In the genomic region with DNA sequence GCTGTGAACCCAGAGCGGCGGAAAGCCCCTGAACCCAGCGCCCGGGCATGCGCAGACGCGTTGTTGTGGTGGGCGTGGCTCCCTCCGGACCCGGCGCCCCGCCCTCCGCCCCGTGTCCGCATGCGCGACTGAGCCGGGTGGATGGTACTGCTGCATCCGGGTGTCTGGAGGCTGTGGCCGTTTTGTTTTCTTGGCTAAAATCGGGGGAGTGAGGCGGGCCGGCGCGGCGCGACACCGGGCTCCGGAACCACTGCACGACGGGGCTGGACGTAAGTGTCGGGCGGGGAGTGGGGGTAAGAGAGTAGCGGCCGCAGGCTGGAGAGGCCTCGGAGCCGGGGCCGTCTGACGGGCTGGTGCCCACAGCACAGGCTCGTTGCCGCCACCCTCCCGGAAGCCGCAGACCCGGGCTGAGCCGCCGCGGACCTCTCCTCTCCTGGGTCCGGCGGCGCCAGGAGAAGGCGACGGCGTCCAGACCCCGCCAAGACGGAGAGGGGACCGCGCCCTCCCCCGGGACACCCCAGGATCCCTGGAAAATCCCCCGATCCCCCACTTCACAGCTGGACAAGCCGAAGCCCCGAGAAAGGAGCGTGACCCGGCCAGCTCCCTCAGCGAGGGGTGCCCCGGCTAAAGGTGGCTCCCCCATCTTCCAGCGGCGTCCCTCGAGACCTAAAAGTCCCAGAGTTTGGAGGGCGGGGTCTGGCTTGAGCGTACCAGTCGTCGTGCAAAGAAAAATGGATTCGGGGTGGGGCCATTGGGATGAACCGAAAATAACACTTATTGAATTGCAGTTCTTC, we compare ENCODE assay signal across 8 cellular contexts. TPM values are rescaled to one million over a fixed set of nuclear protein-coding genes. Genes with fewer than 3 reads are reported as not detected.
DNase-seq lines count a peak whose midpoint lies in the region; ATAC-seq and TF ChIP-seq lines count a peak whose summit lies in the region.

A gene (plus strand): TSS at position 147 of the 794 bp plus-strand sequence. CDS start 2,153 bp downstream, outside the sequence.

- no peaks in the 10 kb centered on the region for H3K27me3 Mint-ChIP-seq in activated T-helper 2 cell treated with anti-CD3 and anti-CD28 coated beads, Interferon-gamma antibody, Interleukin-2, Interleukin-4, amounts not matched to agents 10 μg/mL and 5 μg/mL and 100 μg/mL, durations not matched to agents 14 hours and 24 hours and 36 hours (ENCODE audit: low read depth)
- no peaks in the 10 kb centered on the region for H3K27me3 Mint-ChIP-seq in naive thymus-derived CD8-positive, alpha-beta T cell

- H3K79me2 ChIP-seq in Karpas-422 (ENCODE audit: low read length): peaks cover 57% of the 10 kb centered on the region
- peaks cover 41% of the 10 kb centered on the region for H3K79me2 ChIP-seq in fibroblast of lung (ENCODE audit: control insufficient read depth, insufficient read depth, low read length)

- H3K27ac ChIP-seq in Karpas-422 (ENCODE audit: low read length): peak within 1 kb of the TSS; percentile 87
- peak within 1 kb of the TSS; percentile 99 for H3K27ac ChIP-seq in RWPE1
- H3K27ac ChIP-seq in fibroblast of lung (ENCODE audit: insufficient read depth, low read length): peak within 1 kb of the TSS; percentile 94

- H3K9ac ChIP-seq in Karpas-422 (ENCODE audit: low read length) (peak within 1 kb of the TSS; percentile 99), fibroblast of lung (ENCODE audit: insufficient read depth, low read length) (peak within 1 kb of the TSS; percentile 97)

- H2AFZ ChIP-seq in Karpas-422 (ENCODE audit: low read length): peak within 1 kb of the TSS; percentile 89
- peak within 1 kb of the TSS; percentile 76 for H2AFZ ChIP-seq in fibroblast of lung (ENCODE audit: low read length)

- no peaks in the 10 kb centered on the region for H4K20me1 ChIP-seq in Karpas-422 (ENCODE audit: insufficient read depth, low read depth, low read length)
- no peaks in the 10 kb centered on the region for H4K20me1 ChIP-seq in fibroblast of lung (ENCODE audit: control insufficient read depth, extremely low read depth, insufficient read depth, low read length)

- intact Hi-C loops in activated T-helper 2 cell treated with anti-CD3 and anti-CD28 coated beads, Interferon-gamma antibody, Interleukin-2, Interleukin-4, amounts not matched to agents 10 μg/mL and 5 μg/mL and 100 μg/mL, durations not matched to agents 14 hours and 24 hours and 36 hours (cut with micrococcal nuclease): loop anchor here (2.0 kb wide), 3 partner anchors 70 to 100 kb away; a partner anchor contains a TSS

- peaks cover 20% of the 10 kb centered on the region; the same call in 1 of the 2 replicates for H3K36me3 ChIP-seq in Karpas-422 (ENCODE audit: insufficient read depth, low read length)
- no peaks in the 10 kb centered on the region for H3K36me3 ChIP-seq in fibroblast of lung (ENCODE audit: control insufficient read depth, insufficient read depth, low read length)

- no peaks in the 10 kb centered on the region for H3K9me3 Mint-ChIP-seq in activated T-helper 2 cell treated with anti-CD3 and anti-CD28 coated beads, Interferon-gamma antibody, Interleukin-2, Interleukin-4, amounts not matched to agents 10 μg/mL and 5 μg/mL and 100 μg/mL, durations not matched to agents 14 hours and 24 hours and 36 hours
- H3K9me3 Mint-ChIP-seq in naive thymus-derived CD8-positive, alpha-beta T cell: no peaks in the 10 kb centered on the region

- peak within 1 kb of the TSS; percentile 97 for H3K27ac Mint-ChIP-seq in activated T-helper 2 cell treated with anti-CD3 and anti-CD28 coated beads, Interferon-gamma antibody, Interleukin-2, Interleukin-4, amounts not matched to agents 10 μg/mL and 5 μg/mL and 100 μg/mL, durations not matched to agents 14 hours and 24 hours and 36 hours
- H3K27ac Mint-ChIP-seq in naive thymus-derived CD8-positive, alpha-beta T cell: peak within 1 kb of the TSS; percentile 80 to 97 (median 96)

- H3K4me1 ChIP-seq in Karpas-422 (ENCODE audit: low read length) (peaks cover 18% of the 10 kb centered on the region), fibroblast of lung (ENCODE audit: control insufficient read depth, extremely low read depth, insufficient read depth, low read length) (peaks cover 1% of the 10 kb centered on the region)

- DNase-seq in Daoy (ENCODE audit: low read depth) (peak; percentile 90), Karpas-422 (peak; percentile 94), RWPE1 (ENCODE audit: low spot score) (peak; percentile 90), fibroblast of lung (ENCODE audit: low read depth in 2 of 2) (peak; percentile 77 to 86)
- peak; percentile 94 for DNase-seq in activated T-helper 2 cell treated with anti-CD3 and anti-CD28 coated beads, Interferon-gamma antibody, Interleukin-2, Interleukin-4, amounts not matched to agents 10 μg/mL and 5 μg/mL and 100 μg/mL, durations not matched to agents 14 hours and 24 hours and 36 hours (ENCODE audit: low spot score)
- DNase-seq in naive thymus-derived CD8-positive, alpha-beta T cell: peak; percentile 84 to 94 (median 92)
- peak; percentile 87 for DNase-seq in stimulated activated naive CD4-positive, alpha-beta T cell treated with Interleukin-2 at 50 U/mL for 16 hours (lab: John Stamatoyannopoulos, UW)

- H3K27me3 ChIP-seq in Karpas-422 (ENCODE audit: low read length) (no peaks in the 10 kb centered on the region), fibroblast of lung (ENCODE audit: control insufficient read depth, insufficient read depth, low read length) (no peaks in the 10 kb centered on the region)

- H3K4me2 ChIP-seq in Karpas-422 (ENCODE audit: low read depth, low read length, poor library complexity, severe bottlenecking) (peak within 1 kb of the TSS; percentile 86), fibroblast of lung (ENCODE audit: extremely low read depth, insufficient read depth, low read length) (peak within 1 kb of the TSS; percentile 79)

- H3K9me3 ChIP-seq in Karpas-422 (ENCODE audit: low read length): no peaks in the 10 kb centered on the region
- no peaks in the 10 kb centered on the region for H3K9me3 ChIP-seq in fibroblast of lung (ENCODE audit: control insufficient read depth, insufficient read depth, low read depth, low read length)

- H3K4me3 Mint-ChIP-seq in activated T-helper 2 cell treated with anti-CD3 and anti-CD28 coated beads, Interferon-gamma antibody, Interleukin-2, Interleukin-4, amounts not matched to agents 10 μg/mL and 5 μg/mL and 100 μg/mL, durations not matched to agents 14 hours and 24 hours and 36 hours (ENCODE audit: low read depth): peak within 1 kb of the TSS; percentile 97
- peak within 1 kb of the TSS; percentile 95 to 97 (median 96) for H3K4me3 Mint-ChIP-seq in naive thymus-derived CD8-positive, alpha-beta T cell

- POLR2A ChIA-PET in RWPE1 (lab: Yijun Ruan, JAX; ENCODE audit: low non-redundant PET): no interaction called here
- POLR2A ChIA-PET in naive thymus-derived CD8-positive, alpha-beta T cell (lab: Charles Lee): interaction anchor here (0.6 to 2.1 kb wide), 5 partner anchors 58 to 1508 kb away, joined by 3 to 12 read pairs (median 3); a partner anchor contains a TSS

- peak; percentile 59 for ATAC-seq in GM21825 (IDR thresholded peaks at IDR 0.05; ENCODE audit: unreplicated experiment)
- peak; percentile 36 to 67 for ATAC-seq in naive thymus-derived CD8-positive, alpha-beta T cell

- H3K4me1 Mint-ChIP-seq in activated T-helper 2 cell treated with anti-CD3 and anti-CD28 coated beads, Interferon-gamma antibody, Interleukin-2, Interleukin-4, amounts not matched to agents 10 μg/mL and 5 μg/mL and 100 μg/mL, durations not matched to agents 14 hours and 24 hours and 36 hours (ENCODE audit: low read depth): peaks cover 32% of the 10 kb centered on the region
- peaks cover 18 to 56% (median 37%) of the 10 kb centered on the region in 4 donors for H3K4me1 Mint-ChIP-seq in naive thymus-derived CD8-positive, alpha-beta T cell

- CTCF ChIA-PET in RWPE1 (lab: Yijun Ruan, JAX): no interaction called here

- H3K9me2 ChIP-seq in Karpas-422 (replicated peaks; ENCODE audit: insufficient read depth, low read length): no peaks in the 10 kb centered on the region

- TF ChIP-seq CTCF in RWPE1 (conservative IDR thresholded peaks at IDR 0.05; ENCODE audit: low read depth) (no peak), fibroblast of lung (conservative IDR thresholded peaks at IDR 0.05 in 1 of 2, IDR thresholded peaks at IDR 0.05 in 1 of 2; ENCODE audit: low read depth in 1 of 2, low read length in 2 of 2) (no peak)

- H3K4me3 ChIP-seq in Karpas-422 (ENCODE audit: low read length) (peak within 1 kb of the TSS; percentile 96), fibroblast of lung (replicated peaks in 1 of 4; ENCODE audit: control extremely low read depth in 1 of 4, insufficient read depth in 1 of 4, low read depth in 3 of 4, low read length in 4 of 4) (peak within 1 kb of the TSS; percentile 81 to 99 (median 94))

- H3K36me3 Mint-ChIP-seq in activated T-helper 2 cell treated with anti-CD3 and anti-CD28 coated beads, Interferon-gamma antibody, Interleukin-2, Interleukin-4, amounts not matched to agents 10 μg/mL and 5 μg/mL and 100 μg/mL, durations not matched to agents 14 hours and 24 hours and 36 hours (ENCODE audit: low read depth): peaks cover 50% of the 10 kb centered on the region
- peaks cover 0 to 31% (median 4%) of the 10 kb centered on the region in 3 donors for H3K36me3 Mint-ChIP-seq in naive thymus-derived CD8-positive, alpha-beta T cell

RNA-seq across cellular contexts. Expression of the gene that starts here (rescaled TPM):
- total RNA-seq in Daoy (2014; rRNA removed; shearing (Covaris generic)): 102 and 104 TPM in 2 replicates
- total RNA-seq in Karpas-422 (2014; rRNA removed; shearing (Covaris generic); ENCODE audit: low replicate concordance): 94.0 and 129 TPM in 2 replicates
- total RNA-seq in activated T-helper 2 cell treated with anti-CD3 and anti-CD28 coated beads, Interferon-gamma antibody, Interleukin-2, Interleukin-4, amounts not matched to agents 10 μg/mL and 5 μg/mL and 100 μg/mL, durations not matched to agents 14 hours and 24 hours and 36 hours: 113 and 116 TPM in 2 replicates
- 117 and 141 TPM in 2 replicates for total RNA-seq in fibroblast of lung
- 118 and 186 TPM in 2 replicates for polyA plus RNA-seq in fibroblast of lung
- 111 and 189 TPM in 2 replicates for polyA plus RNA-seq in fibroblast of lung (2012)
- 8.5 and 18.4 TPM in 2 replicates for polyA minus RNA-seq in fibroblast of lung (ENCODE audit: low replicate concordance)
- total RNA-seq in naive thymus-derived CD8-positive, alpha-beta T cell: 100 to 1,000 TPM in 1 of 2 experiments, 10 to 100 TPM in 1; 89.0 to 101 TPM
- polyA plus RNA-seq in naive thymus-derived CD8-positive, alpha-beta T cell: 100 to 1,000 TPM; 130 to 201 (median 146) TPM

Comparison
In these comparisons a context has a peak if more than half of its experiments do, and no peak if none do; other contexts are left out.
1. Peak in every context shown above with its lines: DNase-seq, ATAC-seq, H3K4me3 ChIP-seq and H3K27ac ChIP-seq.